In the genomic region with DNA sequence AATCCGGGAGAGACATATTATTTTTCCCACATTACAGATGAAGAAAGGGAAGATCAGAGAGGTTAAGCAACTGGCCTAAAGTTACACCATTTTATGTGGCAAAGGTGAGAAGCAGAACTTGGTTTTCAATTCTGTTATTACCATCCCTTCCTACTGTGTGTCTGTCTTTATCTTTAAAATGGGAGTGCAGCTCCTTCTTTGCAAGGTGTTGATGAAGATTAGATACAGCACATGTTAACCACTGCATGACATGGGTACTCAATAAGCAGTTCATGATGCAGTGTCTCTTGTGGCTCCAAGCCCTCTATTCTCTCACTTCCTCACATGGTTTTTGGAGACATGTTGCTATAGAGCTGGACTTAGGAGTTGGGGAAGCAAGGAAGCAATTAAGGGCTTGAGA, we compare ENCODE assay signal across 37 cellular contexts. TPM values are rescaled to one million over a fixed set of nuclear protein-coding genes. Genes with fewer than 3 reads are reported as not detected.
"Had no signal": no experiment of that assay in that cellular context is flagged by ENCODE, and none has a peak within 500 bp of the region (broad histone marks: within the 10 kb centered on the region; RNA-seq: fewer than 3 reads in every experiment).

No MANE protein-coding gene starts in this region.

- FAIRE-seq: astrocyte, bronchial epithelial cell had no signal

- H3K27me3 ChIP-seq: adrenal gland, ascending aorta, body of pancreas, cardiac muscle cell had no signal

- DNase-seq: activated effector memory CD4-positive, alpha-beta T cell treated with anti-CD3 and anti-CD28 coated beads, Interleukin-2, amount 50 U/mL, for 16 hours; activated effector memory CD4-positive, alpha-beta T cell treated with Interleukin-2 at 50 U/mL for 16 hours; activated gamma-delta T cell; activated gamma-delta T cell treated with Interleukin-2 at 50 U/mL for 16 hours; activated naive CD4-positive, alpha-beta T cell; activated naive CD4-positive, alpha-beta T cell treated with anti-CD3 and anti-CD28 coated beads for 36 hours; activated naive CD4-positive, alpha-beta T cell treated with anti-CD3 and anti-CD28 coated beads, Interleukin-2, amount 10 ng/mL, durations not matched to agents 7 days and 5 days; activated naive CD4-positive, alpha-beta T cell treated with anti-CD3 and anti-CD28 coated beads, Interleukin-2, amount 50 U/mL, for 16 hours; activated naive CD4-positive, alpha-beta T cell treated with Interleukin-2 at 50 U/mL for 16 hours; activated naive CD8-positive, alpha-beta T cell treated with anti-CD3 and anti-CD28 coated beads for 36 hours; activated naive CD8-positive, alpha-beta T cell treated with anti-CD3 and anti-CD28 coated beads, Interleukin-2, amount 10 ng/mL, durations not matched to agents 7 days and 5 days; activated naive CD8-positive, alpha-beta T cell treated with anti-CD3 and anti-CD28 coated beads, Interleukin-2, amount 50 U/mL, for 24 hours; activated T-cell treated with anti-CD3 and anti-CD28 coated beads, Interleukin-2, amount 50 U/mL, for 1 hour; activated T-cell treated with anti-CD3 and anti-CD28 coated beads, Interleukin-2, amount 50 U/mL, for 24 hours; activated T-cell treated with anti-CD3 and anti-CD28 coated beads, Interleukin-2, amount 50 U/mL, for 4 hours; activated T-cell treated with anti-CD3 and anti-CD28 coated beads, Interleukin-2, amount 50 U/mL, for 48 hours; activated T-cell treated with anti-CD3 and anti-CD28 coated beads, Interleukin-2, amount 50 U/mL, for 72 hours; adrenal gland; amniotic stem cell; amygdala; aorta; brain microvascular endothelial cell; central memory CD4-positive, alpha-beta T cell had no signal

- H3K4me1 ChIP-seq: adrenal gland, ascending aorta, breast epithelium had no signal

- H3K9me3 ChIP-seq: adrenal gland, ascending aorta, body of pancreas, breast epithelium had no signal

- H3K36me3 ChIP-seq: adrenal gland, ascending aorta, brain microvascular endothelial cell, breast epithelium, cardiac muscle cell had no signal

- ATAC-seq: activated naive CD4-positive, alpha-beta T cell treated with anti-CD3 and anti-CD28 coated beads, Interleukin-2, amount 50 U/mL, for 72 hours; activated naive CD8-positive, alpha-beta T cell treated with anti-CD3 and anti-CD28 coated beads, Interleukin-2, amount 50 U/mL, for 24 hours; activated T-cell treated with anti-CD3 and anti-CD28 coated beads, Interleukin-2, amount 50 U/mL, for 4 hours; activated T-cell treated with anti-CD3 and anti-CD28 coated beads, Interleukin-2, amount 50 U/mL, for 72 hours; activated T-helper 17 cell treated with anti-CD3 and anti-CD28 coated beads, Interleukin-2, amount 50 U/mL, for 72 hours had no signal

- H3K27ac ChIP-seq: adrenal gland, ascending aorta, body of pancreas, brain microvascular endothelial cell, breast epithelium, cardiac muscle cell had no signal

- H3K4me3 ChIP-seq: adrenal gland, ascending aorta, body of pancreas, breast epithelium, cardiac muscle cell had no signal

RNA-seq across cellular contexts. Expression of a gene that starts 23.1 kb away (rescaled TPM):
- total RNA-seq: activated naive CD4-positive, alpha-beta T cell treated with anti-CD3 and anti-CD28 coated beads for 36 hours; activated naive CD4-positive, alpha-beta T cell treated with anti-CD3 and anti-CD28 coated beads, Interleukin-2, amount 50 U/mL, for 72 hours; activated naive CD8-positive, alpha-beta T cell treated with anti-CD3 and anti-CD28 coated beads for 36 hours; activated naive CD8-positive, alpha-beta T cell treated with anti-CD3 and anti-CD28 coated beads, Interleukin-2, amount 10 ng/mL, durations not matched to agents 7 days and 5 days; activated T-cell treated with anti-CD3 and anti-CD28 coated beads, Interleukin-2, amount 50 U/mL, for 4 hours; activated T-cell treated with anti-CD3 and anti-CD28 coated beads, Interleukin-2, amount 50 U/mL, for 72 hours; activated T-helper 1 cell treated with anti-CD3 and anti-CD28 coated beads, Interleukin-12 subunit alpha, Interleukin-12 subunit beta, Interleukin-2, Interleukin-4 antibody, amounts not matched to agents 30 ng/mL and 10 ng/mL and 1 ng/mL, durations not matched to agents 14 hours and 24 hours and 36 hours; activated T-helper 17 cell treated with anti-CD3 and anti-CD28 coated beads, Interleukin-2, amount 50 U/mL, for 72 hours; activated T-helper 2 cell treated with anti-CD3 and anti-CD28 coated beads, Interferon-gamma antibody, Interleukin-2, Interleukin-4, amounts not matched to agents 10 μg/mL and 5 μg/mL and 100 μg/mL, durations not matched to agents 14 hours and 24 hours and 36 hours; adrenal gland; aorta; ascending aorta; astrocyte; body of pancreas; breast epithelium; bronchial epithelial cell; cardiac muscle cell; cardiac septum; cerebellum; chondrocyte had no signal
- polyA plus RNA-seq: adipose tissue, adrenal gland, aorta, cardiac muscle cell had no signal
